In genomic region chr22:30647536-30647935, GRCh38 we compare ENCODE assay signal across 18 cellular contexts.
"Had no signal": no experiment of that assay in that cellular context is flagged by ENCODE, and none has a peak within 500 bp of the region (broad histone marks: within the 10 kb centered on the region; RNA-seq: fewer than 3 reads in every experiment).

No MANE protein-coding gene starts in this region.

- H3K4me3 ChIP-seq: skin epidermis, tibial artery had no signal

- H3K27me3 ChIP-seq: foreskin keratinocyte, tibial artery had no signal

- DNase-seq: activated CD4-positive, alpha-beta T cell treated with anti-CD3 and anti-CD28 coated beads for 4 hours; activated CD8-positive, alpha-beta T cell treated with anti-CD3 and anti-CD28 coated beads for 36 hours; activated gamma-delta T cell; activated T-cell treated with anti-CD3 and anti-CD28 coated beads, Interleukin-2, amount 50 U/mL, for 4 hours; aorta; cerebellar nuclear complex; effector memory CD4-positive, alpha-beta T cell; foreskin keratinocyte; mesendoderm; nucleus accumbens; stimulated activated CD4-positive, alpha-beta T cell treated with anti-CD3 and anti-CD28 coated beads, Interleukin-15, amount 100 ng/mL, for 24 hours; stimulated activated CD4-positive, alpha-beta T cell treated with anti-CD3 and anti-CD28 coated beads, Interleukin-4, amount 100 ng/mL, for 1 hour; stimulated activated naive CD4-positive, alpha-beta T cell; T-helper 17 cell; tibial artery had no signal

- ATAC-seq: activated CD8-positive, alpha-beta T cell treated with anti-CD3 and anti-CD28 coated beads for 36 hours; activated T-cell treated with anti-CD3 and anti-CD28 coated beads, Interleukin-2, amount 50 U/mL, for 4 hours; foreskin keratinocyte; natural killer cell treated with Interleukin-12 subunit alpha and Interleukin-12 subunit beta and Interleukin-15 and Interleukin-18, amount 100 ng/mL, for 72 hours; T-helper 17 cell had no signal

- H3K4me3 Mint-ChIP-seq: activated CD8-positive, alpha-beta T cell treated with anti-CD3 and anti-CD28 coated beads for 36 hours; activated T-cell treated with anti-CD3 and anti-CD28 coated beads, Interleukin-2, amount 50 U/mL, for 4 hours; dendritic cell treated with granulocyte-macrophage colony-stimulating factor and Interleukin-4, amounts not matched to agents 40 ng/mL and 50 ng/mL, for 4 days; natural killer cell treated with Interleukin-12 subunit alpha and Interleukin-12 subunit beta and Interleukin-15 and Interleukin-18, amount 100 ng/mL, for 72 hours; T-helper 17 cell had no signal

- H3K36me3 Mint-ChIP-seq: natural killer cell treated with Interleukin-12 subunit alpha and Interleukin-12 subunit beta and Interleukin-15 and Interleukin-18, amount 100 ng/mL, for 72 hours had no signal

- H3K9me3 Mint-ChIP-seq: activated CD8-positive, alpha-beta T cell treated with anti-CD3 and anti-CD28 coated beads for 36 hours; activated T-cell treated with anti-CD3 and anti-CD28 coated beads, Interleukin-2, amount 50 U/mL, for 4 hours; dendritic cell treated with granulocyte-macrophage colony-stimulating factor and Interleukin-4, amounts not matched to agents 40 ng/mL and 50 ng/mL, for 4 days; natural killer cell treated with Interleukin-12 subunit alpha and Interleukin-12 subunit beta and Interleukin-15 and Interleukin-18, amount 100 ng/mL, for 72 hours had no signal

- H3K27ac Mint-ChIP-seq: dendritic cell treated with granulocyte-macrophage colony-stimulating factor and Interleukin-4, amounts not matched to agents 40 ng/mL and 50 ng/mL, for 4 days; natural killer cell treated with Interleukin-12 subunit alpha and Interleukin-12 subunit beta and Interleukin-15 and Interleukin-18, amount 100 ng/mL, for 72 hours; T-helper 17 cell had no signal

- H3K27me3 Mint-ChIP-seq: activated CD8-positive, alpha-beta T cell treated with anti-CD3 and anti-CD28 coated beads for 36 hours; dendritic cell treated with granulocyte-macrophage colony-stimulating factor and Interleukin-4, amounts not matched to agents 40 ng/mL and 50 ng/mL, for 4 days; natural killer cell treated with Interleukin-12 subunit alpha and Interleukin-12 subunit beta and Interleukin-15 and Interleukin-18, amount 100 ng/mL, for 72 hours; T-helper 17 cell had no signal
